Comparison of ENCODE assay signal across 13 cellular contexts in genomic region chr2:19611491-19612332, GRCh38.
DNase-seq lines count a peak whose midpoint lies in the region; ATAC-seq and TF ChIP-seq lines count a peak whose summit lies in the region.
"Had no signal": no experiment of that assay in that cellular context is flagged by ENCODE, and none has a peak within 500 bp of the region (broad histone marks: within the 10 kb centered on the region; RNA-seq: fewer than 3 reads in every experiment).

No MANE protein-coding gene starts in this region.

- no peaks in the 10 kb centered on the region for H3K36me3 Mint-ChIP-seq in stimulated activated effector memory CD8-positive, alpha-beta T cell treated with anti-CD3 and anti-CD28 coated beads, Interleukin-12 subunit alpha, Interleukin-12 subunit beta, amount 100 ng/mL, for 72 hours
- H3K36me3 Mint-ChIP-seq: CD14-positive monocyte had no signal

- peaks cover 45% of the 10 kb centered on the region for H3K4me1 ChIP-seq in adipocyte (ENCODE audit: control insufficient read depth, insufficient read depth, low read length)
- H3K4me1 ChIP-seq: Peyer's patch had no signal

- no peak for TF ChIP-seq CTCF in kidney epithelial cell (IDR thresholded peaks at IDR 0.05; ENCODE audit: insufficient read depth, low read length, poor library complexity, severe bottlenecking)

- no peak overlapping the region for H3K27ac Mint-ChIP-seq in stimulated activated effector memory CD8-positive, alpha-beta T cell treated with anti-CD3 and anti-CD28 coated beads, Interleukin-12 subunit alpha, Interleukin-12 subunit beta, amount 100 ng/mL, for 72 hours
- H3K27ac Mint-ChIP-seq: activated CD4-positive, alpha-beta T cell treated with anti-CD3 and anti-CD28 coated beads for 36 hours; CD14-positive monocyte had no signal

- H3K4me1 Mint-ChIP-seq in stimulated activated effector memory CD8-positive, alpha-beta T cell treated with anti-CD3 and anti-CD28 coated beads, Interleukin-12 subunit alpha, Interleukin-12 subunit beta, amount 100 ng/mL, for 72 hours: no peaks in the 10 kb centered on the region
- H3K4me1 Mint-ChIP-seq: activated CD4-positive, alpha-beta T cell treated with anti-CD3 and anti-CD28 coated beads for 36 hours; CD14-positive monocyte had no signal

- no peak for ATAC-seq in HG02798 (IDR thresholded peaks at IDR 0.05; ENCODE audit: poor library complexity, unreplicated experiment)
- no peak for ATAC-seq in HG02870 (IDR thresholded peaks at IDR 0.05; ENCODE audit: unreplicated experiment)
- no peak for ATAC-seq in stimulated activated effector memory CD8-positive, alpha-beta T cell treated with anti-CD3 and anti-CD28 coated beads, Interleukin-12 subunit alpha, Interleukin-12 subunit beta, amount 100 ng/mL, for 72 hours
- ATAC-seq: activated CD4-positive, alpha-beta T cell treated with anti-CD3 and anti-CD28 coated beads for 36 hours had no signal

- H3K27me3 ChIP-seq in adipocyte (replicated peaks; ENCODE audit: control insufficient read depth, insufficient read depth, low read length) (no peaks in the 10 kb centered on the region), kidney epithelial cell (ENCODE audit: control insufficient read depth, insufficient read depth, low read length) (no peaks in the 10 kb centered on the region)
- H3K27me3 ChIP-seq: Peyer's patch had no signal

- DNase-seq in AG08395 (ENCODE audit: low spot score) (peak; percentile 94), HS-27A (ENCODE audit: low read depth) (peak; percentile 75), adipocyte (ENCODE audit: low read depth) (peak; percentile 59), kidney epithelial cell (ENCODE audit: low read depth) (peak; percentile 90), GM19240 (ENCODE audit: insufficient read length, low spot score) (no peak)
- DNase-seq in stimulated activated effector memory CD8-positive, alpha-beta T cell treated with anti-CD3 and anti-CD28 coated beads, Interleukin-12 subunit alpha, Interleukin-12 subunit beta, amount 100 ng/mL, for 72 hours (ENCODE audit: low spot score in 2 of 2): no peak
- DNase-seq: activated CD4-positive, alpha-beta T cell treated with anti-CD3 and anti-CD28 coated beads for 36 hours; activated effector memory CD4-positive, alpha-beta T cell treated with anti-CD3 and anti-CD28 coated beads, Interleukin-2, amount 50 U/mL, for 16 hours; NCI-H1105 treated with DMSO at 0.1 percent for 48 hours had no signal

- peaks cover 21% of the 10 kb centered on the region for H3K9me3 Mint-ChIP-seq in stimulated activated effector memory CD8-positive, alpha-beta T cell treated with anti-CD3 and anti-CD28 coated beads, Interleukin-12 subunit alpha, Interleukin-12 subunit beta, amount 100 ng/mL, for 72 hours

- peak overlapping the region; percentile 27 for H3K9ac ChIP-seq in adipocyte (ENCODE audit: low read length)

- H3K4me3 ChIP-seq in adipocyte (ENCODE audit: low read length) (no peak overlapping the region), kidney epithelial cell (ENCODE audit: low read depth, low read length) (no peak overlapping the region)
- H3K4me3 ChIP-seq: Peyer's patch had no signal

- no peak overlapping the region for H3K4me3 Mint-ChIP-seq in stimulated activated effector memory CD8-positive, alpha-beta T cell treated with anti-CD3 and anti-CD28 coated beads, Interleukin-12 subunit alpha, Interleukin-12 subunit beta, amount 100 ng/mL, for 72 hours
- H3K4me3 Mint-ChIP-seq: activated CD4-positive, alpha-beta T cell treated with anti-CD3 and anti-CD28 coated beads for 36 hours; CD14-positive monocyte had no signal

- H3K36me3 ChIP-seq in adipocyte (ENCODE audit: control insufficient read depth, insufficient read depth, low read length, severe bottlenecking) (no peaks in the 10 kb centered on the region), kidney epithelial cell (ENCODE audit: control insufficient read depth, insufficient read depth, low read length) (no peaks in the 10 kb centered on the region)
- H3K36me3 ChIP-seq: Peyer's patch had no signal

- peaks cover 12% of the 10 kb centered on the region for H3K9me3 ChIP-seq in adipocyte (ENCODE audit: control insufficient read depth, low read length)

Comparison
In these comparisons a context has a peak if more than half of its experiments do, and no peak if none do; other contexts are left out.
1. DNase-seq: peak in AG08395 (single experiment), HS-27A (single experiment), adipocyte (single experiment) and kidney epithelial cell (single experiment); none in GM19240 (single experiment) and stimulated activated effector memory CD8-positive, alpha-beta T cell treated with anti-CD3 and anti-CD28 coated beads, Interleukin-12 subunit alpha, Interleukin-12 subunit beta, amount 100 ng/mL, for 72 hours (0 of 2).